Comparison of ENCODE assay signal across 13 cellular contexts in genomic region chr5:133926960-133927615, GRCh38. TPM values are rescaled to one million over a fixed set of nuclear protein-coding genes. Genes with fewer than 3 reads are reported as not detected.
DNase-seq lines count a peak whose midpoint lies in the region; ATAC-seq, FAIRE-seq and TF ChIP-seq lines count a peak whose summit lies in the region.
"Had no signal": no experiment of that assay in that cellular context is flagged by ENCODE, and none has a peak within 500 bp of the region (broad histone marks: within the 10 kb centered on the region; RNA-seq: fewer than 3 reads in every experiment).

No MANE protein-coding gene starts in this region.

- POLR2A ChIA-PET in CD8-positive, alpha-beta T cell (lab: Charles Lee) = no interaction called here

- CTCF ChIA-PET in CD8-positive, alpha-beta T cell (lab: Charles Lee) = no interaction called here

- H3K4me3 ChIP-seq in astrocyte (ENCODE audit: insufficient read depth, low read depth, low read length) = no peak overlapping the region
- H3K4me3 ChIP-seq in CD8-positive, alpha-beta T cell (ENCODE audit: low read depth, low read length) = no peak overlapping the region
- H3K4me3 ChIP-seq: right atrium auricular region had no signal

- no peak overlapping the region for H3K4me2 ChIP-seq in astrocyte (ENCODE audit: low read length)

- H3K9me3 ChIP-seq in astrocyte (ENCODE audit: insufficient read depth, low read depth, low read length) = no peaks in the 10 kb centered on the region
- H3K9me3 ChIP-seq in CD8-positive, alpha-beta T cell (ENCODE audit: low read length) = no peaks in the 10 kb centered on the region
- H3K9me3 ChIP-seq: right atrium auricular region had no signal

- peak overlapping the region; percentile 26 for H3K27ac Mint-ChIP-seq in astrocyte (ENCODE audit: unreplicated experiment)
- no peak overlapping the region for H3K27ac Mint-ChIP-seq in CD8-positive, alpha-beta T cell

- H3K36me3 Mint-ChIP-seq in astrocyte (ENCODE audit: low read depth, unreplicated experiment) = no peaks in the 10 kb centered on the region
- no peaks in the 10 kb centered on the region for H3K36me3 Mint-ChIP-seq in CD8-positive, alpha-beta T cell
- H3K36me3 Mint-ChIP-seq: immature natural killer cell had no signal

- no peak for FAIRE-seq in astrocyte (lab: Jason Lieb, UNC)

- TF ChIP-seq CTCF in astrocyte (IDR thresholded peaks at IDR 0.05; ENCODE audit: insufficient read depth, low read depth, low read length) = no peak
- no peak for TF ChIP-seq CTCF in CD8-positive, alpha-beta T cell (IDR thresholded peaks at IDR 0.05)

- ATAC-seq in CD8-positive, alpha-beta T cell = no peak
- ATAC-seq: foreskin keratinocyte had no signal

- peak overlapping the region; percentile 31 for H2AFZ ChIP-seq in astrocyte (ENCODE audit: low read depth, low read length)

- DNase-seq in COLO668 (lab: John Stamatoyannopoulos, UW; ENCODE audit: unreplicated experiment) (peak; percentile 49), HK-2 (ENCODE audit: unreplicated experiment) (peak; percentile 3), astrocyte (ENCODE audit: low read depth) (no peak), myocyte (ENCODE audit: low read depth) (peak; percentile 7), SKM-1 treated with dmso at 0.1 percent for 144 hours (lab: John Stamatoyannopoulos, UW; ENCODE audit: unreplicated experiment) (no peak), NCI-H1436 treated with DMSO at 0.1 percent for 48 hours (lab: John Stamatoyannopoulos, UW) (no peak)
- DNase-seq in CD8-positive, alpha-beta T cell = no peak
- DNase-seq: activated CD8-positive, alpha-beta memory T cell treated with anti-CD3 and anti-CD28 coated beads, Interleukin-2, amount 50 U/mL, for 48 hours; amygdala; foreskin keratinocyte; immature natural killer cell; Karpas-422 had no signal

- no peak overlapping the region for H3K9ac ChIP-seq in astrocyte (ENCODE audit: low read length)

- peaks cover 11% of the 10 kb centered on the region for H3K27me3 Mint-ChIP-seq in astrocyte (ENCODE audit: low read depth, unreplicated experiment)
- H3K27me3 Mint-ChIP-seq in CD8-positive, alpha-beta T cell (ENCODE audit: low read depth) = no peaks in the 10 kb centered on the region

- peaks cover 23% of the 10 kb centered on the region for H3K4me1 Mint-ChIP-seq in astrocyte (ENCODE audit: low read depth, unreplicated experiment)
- H3K4me1 Mint-ChIP-seq in CD8-positive, alpha-beta T cell (ENCODE audit: low read depth) = peaks cover 17% of the 10 kb centered on the region

- H3K4me1 ChIP-seq in astrocyte (ENCODE audit: insufficient read depth, low read length) = peaks cover 33% of the 10 kb centered on the region
- peaks cover 14% of the 10 kb centered on the region for H3K4me1 ChIP-seq in CD8-positive, alpha-beta T cell (ENCODE audit: insufficient read depth, low read length)
- H3K4me1 ChIP-seq: foreskin keratinocyte, right atrium auricular region had no signal

- H4K20me1 ChIP-seq in astrocyte (ENCODE audit: insufficient read depth, low read length) = no peaks in the 10 kb centered on the region

- H3K4me3 Mint-ChIP-seq in astrocyte (ENCODE audit: unreplicated experiment) = no peak overlapping the region
- H3K4me3 Mint-ChIP-seq in CD8-positive, alpha-beta T cell = no peak overlapping the region
- H3K4me3 Mint-ChIP-seq: immature natural killer cell had no signal

- intact Hi-C loops in CD8-positive, alpha-beta T cell (cut with DNase I, micrococcal nuclease) = no loop called here

- H3K27me3 ChIP-seq in astrocyte (ENCODE audit: insufficient read depth, low read length) = no peaks in the 10 kb centered on the region
- H3K27me3 ChIP-seq in CD8-positive, alpha-beta T cell (ENCODE audit: insufficient read depth, low read length) = no peaks in the 10 kb centered on the region
- H3K27me3 ChIP-seq: right atrium auricular region had no signal

- no peaks in the 10 kb centered on the region for H3K79me2 ChIP-seq in astrocyte (ENCODE audit: insufficient read depth, low read length)

- H3K9me3 Mint-ChIP-seq in astrocyte (ENCODE audit: unreplicated experiment) = peaks cover 3% of the 10 kb centered on the region
- H3K9me3 Mint-ChIP-seq in CD8-positive, alpha-beta T cell = no peaks in the 10 kb centered on the region
- H3K9me3 Mint-ChIP-seq: immature natural killer cell had no signal

- no peak overlapping the region for H3K27ac ChIP-seq in astrocyte (ENCODE audit: low read depth, low read length)
- no peak overlapping the region for H3K27ac ChIP-seq in CD8-positive, alpha-beta T cell (ENCODE audit: low read depth, low read length)
- H3K27ac ChIP-seq: foreskin keratinocyte, right atrium auricular region had no signal

- H3K36me3 ChIP-seq in astrocyte (ENCODE audit: insufficient read depth, low read length) = no peaks in the 10 kb centered on the region
- no peaks in the 10 kb centered on the region for H3K36me3 ChIP-seq in CD8-positive, alpha-beta T cell (ENCODE audit: insufficient read depth, low read length)
- H3K36me3 ChIP-seq: right atrium auricular region had no signal

RNA-seq across cellular contexts. Expression of gene C5orf15, which starts 41.3 kb away (rescaled TPM):
- total RNA-seq in astrocyte (88.8 and 91.1 TPM in 2 replicates), myocyte (106 and 113 TPM in 2 replicates)
- polyA plus RNA-seq in myocyte (2012) = 93.2 TPM
- total RNA-seq in CD8-positive, alpha-beta T cell = 10 to 100 TPM; 12.4 to 13.0 TPM

Comparison
In these comparisons a context has a peak if more than half of its experiments do, and no peak if none do; other contexts are left out.
1. DNase-seq: peak in COLO668 (single experiment), HK-2 (single experiment) and myocyte (single experiment); none in astrocyte (single experiment), CD8-positive, alpha-beta T cell (0 of 7), SKM-1 treated with dmso at 0.1 percent for 144 hours (single experiment) and NCI-H1436 treated with DMSO at 0.1 percent for 48 hours (single experiment).